ENCODE assay signal across 8 cellular contexts in genomic region chr12:51323966-51324895, GRCh38. TPM values are rescaled to one million over a fixed set of nuclear protein-coding genes. Genes with fewer than 3 reads are reported as not detected.
DNase-seq lines count a peak whose midpoint lies in the region; ATAC-seq and TF ChIP-seq lines count a peak whose summit lies in the region.

Gene BIN2 (minus strand): TSS chr12:51324174. CDS start chr12:51324102, 72 bp downstream.

- no peaks in the 10 kb centered on the region for H3K79me2 ChIP-seq in OCI-LY7 (ENCODE audit: insufficient read depth, low read depth, low read length)

- H3K4me3 Mint-ChIP-seq in Caco-2 (ENCODE audit: unreplicated experiment) = no peak within 1 kb of the TSS
- H3K4me3 Mint-ChIP-seq in naive thymus-derived CD4-positive, alpha-beta T cell = peak within 1 kb of the TSS; percentile 69 to 99 (median 94)

- POLR2A ChIA-PET in Caco-2 (lab: Charles Lee) = no interaction called here
- POLR2A ChIA-PET in OCI-LY7 (lab: Charles Lee) = interaction anchor here (1.1 kb wide), 1 partner anchor 10 kb away, joined by 4 read pairs; no protein-coding TSS in a partner anchor
- POLR2A ChIA-PET in naive thymus-derived CD4-positive, alpha-beta T cell (lab: Charles Lee) = interaction anchor here (0.5 to 23.8 kb wide), 15 partner anchors 8 to 1582 kb away, joined by 3 to 320 read pairs (median 4); partner anchors contain the start of genes DAZAP2 and POU6F1

- no peaks in the 10 kb centered on the region for H3K9me3 ChIP-seq in Caco-2
- H3K9me3 ChIP-seq in OCI-LY7 (ENCODE audit: low read length) = no peaks in the 10 kb centered on the region
- H3K9me3 ChIP-seq in naive thymus-derived CD4-positive, alpha-beta T cell (ENCODE audit: control insufficient read depth in 2 of 3, low read length in 3 of 3) = no peaks in the 10 kb centered on the region
- H3K9me3 ChIP-seq in suprapubic skin = no peaks in the 10 kb centered on the region

- H3K9me3 Mint-ChIP-seq in Caco-2 (ENCODE audit: unreplicated experiment) = no peaks in the 10 kb centered on the region
- H3K9me3 Mint-ChIP-seq in naive thymus-derived CD4-positive, alpha-beta T cell = no peaks in the 10 kb centered on the region

- TF ChIP-seq CTCF in Caco-2 (IDR thresholded peaks at IDR 0.05; ENCODE audit: insufficient read depth in 1 of 2, low read depth in 1 of 2, low read length in 1 of 2, severe bottlenecking in 1 of 2, unreplicated experiment in 1 of 2) (no peak), OCI-LY7 (conservative IDR thresholded peaks at IDR 0.05; ENCODE audit: low read length) (no peak), suprapubic skin (IDR thresholded peaks at IDR 0.05) (no peak)

- CTCF ChIA-PET in Caco-2 (lab: Charles Lee) = interaction anchor here (1.0 kb wide), 1 partner anchor 14 kb away, joined by 10 read pairs; no protein-coding TSS in a partner anchor
- CTCF ChIA-PET in OCI-LY7 (lab: Charles Lee; ENCODE audit: unreplicated experiment) = no interaction called here
- CTCF ChIA-PET in naive thymus-derived CD4-positive, alpha-beta T cell (lab: Charles Lee) = interaction anchor here (2.3 to 7.3 kb wide), 2 partner anchors 16 to 55 kb away, joined by 4 to 88 read pairs; no protein-coding TSS in a partner anchor

- no peak within 1 kb of the TSS for H3K4me3 ChIP-seq in Caco-2 (ENCODE audit: low read depth, low read length)
- peak within 1 kb of the TSS; percentile 67 for H3K4me3 ChIP-seq in OCI-LY7 (ENCODE audit: low read depth, low read length, poor library complexity, severe bottlenecking)
- peak within 1 kb of the TSS; percentile 58 for H3K4me3 ChIP-seq in naive thymus-derived CD4-positive, alpha-beta T cell (ENCODE audit: low read length)
- peak within 1 kb of the TSS; percentile 22 for H3K4me3 ChIP-seq in suprapubic skin

- ATAC-seq in GM21723 (IDR thresholded peaks at IDR 0.05; ENCODE audit: unreplicated experiment) = peak; percentile 53
- ATAC-seq in naive thymus-derived CD4-positive, alpha-beta T cell = peak; percentile 79

- DNase-seq in Caco-2 (no peak), OCI-LY7 (ENCODE audit: low spot score) (peak; percentile 87), suprapubic skin (ENCODE audit: low spot score in 2 of 2) (peak; percentile 70 to 81), NCI-H345 treated with DMSO at 0.1 percent for 48 hours (lab: John Stamatoyannopoulos, UW; ENCODE audit: unreplicated experiment) (no peak), D341Med (ENCODE audit: low spot score) (no peak)
- peak; percentile 74 for DNase-seq in activated effector memory CD4-positive, alpha-beta T cell treated with Interleukin-2 at 50 U/mL for 16 hours
- DNase-seq in naive thymus-derived CD4-positive, alpha-beta T cell = peak; percentile 51 to 78 (median 68)

- H3K27ac ChIP-seq in OCI-LY7 (ENCODE audit: low read depth, low read length, poor library complexity, severe bottlenecking) = peak within 1 kb of the TSS; percentile 24
- H3K27ac ChIP-seq in naive thymus-derived CD4-positive, alpha-beta T cell (ENCODE audit: low read depth, low read length) = peak within 1 kb of the TSS; percentile 95
- peak within 1 kb of the TSS; percentile 62 for H3K27ac ChIP-seq in suprapubic skin

- intact Hi-C loops in Caco-2 (cut with micrococcal nuclease; ENCODE audit: unreplicated experiment) (no loop called here), OCI-LY7 (cut with micrococcal nuclease; ENCODE audit: unreplicated experiment) (loop anchor here (1.0 to 5.0 kb wide), 4 partner anchors 45 to 397 kb away; partner anchors contain the start of gene SMAGP)
- intact Hi-C loops in naive thymus-derived CD4-positive, alpha-beta T cell (cut with micrococcal nuclease) = loop anchor here (1.0 to 5.0 kb wide), 8 partner anchors 17 to 562 kb away; partner anchors contain the start of genes ATF1 (in 1 of the 2), CSRNP2 (in 1 of the 2), GALNT6 (in 1 of the 2) and LETMD1 (in 1 of the 2)

- H4K20me1 ChIP-seq in OCI-LY7 (ENCODE audit: insufficient read depth, low read length) = no peaks in the 10 kb centered on the region

- H3K27ac Mint-ChIP-seq in Caco-2 (ENCODE audit: unreplicated experiment) = peak within 1 kb of the TSS; percentile 81
- H3K27ac Mint-ChIP-seq in naive thymus-derived CD4-positive, alpha-beta T cell = peak within 1 kb of the TSS; percentile 89 to 99 (median 96)

- no peaks in the 10 kb centered on the region for H3K9me2 ChIP-seq in OCI-LY7 (ENCODE audit: insufficient read depth, low read length)

- no peak for TF ChIP-seq EP300 in suprapubic skin (IDR thresholded peaks at IDR 0.05)

- BruUV-seq in Caco-2 (replicated peaks; lab: Mats Ljungman, UMichigan) (no TSS peak), OCI-LY7 (replicated peaks; lab: Mats Ljungman, UMichigan) (no TSS peak)

- peak in 1 of 2 donors; percentile 12 for TF ChIP-seq POLR2A in suprapubic skin (IDR thresholded peaks at IDR 0.05)

- H2AFZ ChIP-seq in OCI-LY7 (ENCODE audit: low read length) = peak within 1 kb of the TSS; percentile 62

- peaks cover 12% of the 10 kb centered on the region for H3K36me3 Mint-ChIP-seq in Caco-2 (ENCODE audit: insufficient read depth, unreplicated experiment)
- peaks cover 12 to 36% (median 24%) of the 10 kb centered on the region in 5 donors for H3K36me3 Mint-ChIP-seq in naive thymus-derived CD4-positive, alpha-beta T cell

- peaks cover 49% of the 10 kb centered on the region for H3K4me1 Mint-ChIP-seq in Caco-2 (ENCODE audit: low read depth, unreplicated experiment)
- peaks cover 59 to 92% (median 77%) of the 10 kb centered on the region in 7 donors for H3K4me1 Mint-ChIP-seq in naive thymus-derived CD4-positive, alpha-beta T cell

- no peaks in the 10 kb centered on the region for H3K27me3 Mint-ChIP-seq in Caco-2 (ENCODE audit: insufficient read depth, unreplicated experiment)
- H3K27me3 Mint-ChIP-seq in naive thymus-derived CD4-positive, alpha-beta T cell = no peaks in the 10 kb centered on the region

- H3K36me3 ChIP-seq in Caco-2 (ENCODE audit: control insufficient read depth, insufficient read depth, low read length) (no peaks in the 10 kb centered on the region), OCI-LY7 (ENCODE audit: insufficient read depth, low read length) (no peaks in the 10 kb centered on the region), suprapubic skin (no peaks in the 10 kb centered on the region)
- H3K36me3 ChIP-seq in naive thymus-derived CD4-positive, alpha-beta T cell (ENCODE audit: control insufficient read depth in 2 of 3, insufficient read depth in 3 of 3, low read length in 3 of 3) = no peaks in the 10 kb centered on the region

- 93% methylated on average over 31 of the region's 60 CpGs for WGBS in suprapubic skin

- H3K4me1 ChIP-seq in Caco-2 (peaks cover 52% of the 10 kb centered on the region), OCI-LY7 (ENCODE audit: insufficient read depth, low read length, poor library complexity, severe bottlenecking) (peaks cover 80% of the 10 kb centered on the region), suprapubic skin (peaks cover 30% of the 10 kb centered on the region)
- H3K4me1 ChIP-seq in naive thymus-derived CD4-positive, alpha-beta T cell (ENCODE audit: control insufficient read depth in 2 of 2, insufficient read depth in 2 of 2, low read length in 2 of 2) = peaks cover 60 to 72% of the 10 kb centered on the region in 2 donors

- peak within 1 kb of the TSS; percentile 85 for H3K4me2 ChIP-seq in OCI-LY7 (ENCODE audit: low read length)

- no peaks in the 10 kb centered on the region for H3K27me3 ChIP-seq in Caco-2 (replicated peaks; ENCODE audit: control insufficient read depth, insufficient read depth, low read length)
- H3K27me3 ChIP-seq in naive thymus-derived CD4-positive, alpha-beta T cell (ENCODE audit: control insufficient read depth in 2 of 2, insufficient read depth in 2 of 2, low read length in 2 of 2) = no peaks in the 10 kb centered on the region
- H3K27me3 ChIP-seq in suprapubic skin = no peaks in the 10 kb centered on the region

RNA-seq across cellular contexts. Expression of gene BIN2, which starts in this region (rescaled TPM):
- 0.16 and 0.18 TPM in 2 replicates for total RNA-seq in Caco-2 (2022)
- 0.31 and 0.88 TPM in 2 replicates for total RNA-seq in OCI-LY7 (2014; rRNA removed; shearing (Covaris generic))
- total RNA-seq in OCI-LY7 (2022) = 9.7 and 14.7 TPM in 2 replicates
- 100 to 1,000 TPM; 159 to 255 (median 249) TPM for total RNA-seq in naive thymus-derived CD4-positive, alpha-beta T cell
- polyA plus RNA-seq in naive thymus-derived CD4-positive, alpha-beta T cell = 100 to 1,000 TPM; 198 to 290 TPM
- 1 to 10 TPM in 2 of 4 donors, under 1 TPM in 2; 0.68 to 1.9 (median 1.3) TPM for total RNA-seq in suprapubic skin

Comparison
In these comparisons a context has a peak if more than half of its experiments do, and no peak if none do; other contexts are left out.
1. RNA of gene BIN2 (total RNA-seq): 159 to 255 TPM in naive thymus-derived CD4-positive, alpha-beta T cell; 0.31 to 14.7 TPM in OCI-LY7, 0.68 to 1.9 TPM in suprapubic skin and 0.16 to 0.18 TPM in Caco-2; every median in the first group is over 10 times any median in the second.
2. DNase-seq: peak in OCI-LY7 (single experiment), activated effector memory CD4-positive, alpha-beta T cell treated with Interleukin-2 at 50 U/mL for 16 hours (single experiment), naive thymus-derived CD4-positive, alpha-beta T cell (9 of 9) and suprapubic skin (2 of 2); none in Caco-2 (0 of 2), NCI-H345 treated with DMSO at 0.1 percent for 48 hours (single experiment) and D341Med (single experiment).
3. H3K27ac ChIP-seq: peak in every context shown above with its lines; median percentile 95 in naive thymus-derived CD4-positive, alpha-beta T cell; 62 in suprapubic skin; 24 in OCI-LY7.